ENCODE assay signal across 25 cellular contexts in genomic region chr20:44640522-44640921, GRCh38. TPM values are rescaled to one million over a fixed set of nuclear protein-coding genes. Genes with fewer than 3 reads are reported as not detected.
DNase-seq lines count a peak whose midpoint lies in the region; ATAC-seq and FAIRE-seq lines count a peak whose summit lies in the region.
"Had no signal": no experiment of that assay in that cellular context is flagged by ENCODE, and none has a peak within 500 bp of the region (broad histone marks: within the 10 kb centered on the region; RNA-seq: fewer than 3 reads in every experiment).

No MANE protein-coding gene starts in this region.

- peak overlapping the region in 6 of 7 donors; percentile 29 to 94 (median 58) for H3K27ac Mint-ChIP-seq in CD4-positive, alpha-beta memory T cell
- peak overlapping the region; percentile 85 for H3K27ac Mint-ChIP-seq in activated T-helper 17 cell treated with anti-CD3 and anti-CD28 coated beads, Interleukin-2, amount 50 U/mL, for 72 hours
- H3K27ac Mint-ChIP-seq in naive thymus-derived CD8-positive, alpha-beta T cell, result peak overlapping the region in 6 of 10 donors; percentile 25 to 100 (median 54)
- H3K27ac Mint-ChIP-seq in activated naive CD4-positive, alpha-beta T cell treated with anti-CD3 and anti-CD28 coated beads, Interleukin-2, amount 10 ng/mL, durations not matched to agents 7 days and 5 days, result no peak overlapping the region
- H3K27ac Mint-ChIP-seq: type B pancreatic cell had no signal

- peaks cover 38 to 65% (median 51%) of the 10 kb centered on the region in 4 donors for H3K4me1 Mint-ChIP-seq in CD4-positive, alpha-beta memory T cell
- H3K4me1 Mint-ChIP-seq in activated T-helper 17 cell treated with anti-CD3 and anti-CD28 coated beads, Interleukin-2, amount 50 U/mL, for 72 hours, result peaks cover 35% of the 10 kb centered on the region
- H3K4me1 Mint-ChIP-seq in naive thymus-derived CD8-positive, alpha-beta T cell, result peaks cover 39 to 59% (median 53%) of the 10 kb centered on the region in 4 donors
- H3K4me1 Mint-ChIP-seq in activated naive CD4-positive, alpha-beta T cell treated with anti-CD3 and anti-CD28 coated beads, Interleukin-2, amount 10 ng/mL, durations not matched to agents 7 days and 5 days, result peaks cover 57% of the 10 kb centered on the region

- no peak for FAIRE-seq in frontal cortex (lab: Jason Lieb, UNC)
- FAIRE-seq: GM18507 had no signal

- intact Hi-C loops in CD4-positive, alpha-beta memory T cell (cut with micrococcal nuclease), result loop anchor here (10.0 kb wide), 1 partner anchor 426 kb away; the partner anchor contains the start of gene OSER1

- H3K36me3 ChIP-seq in CD4-positive, alpha-beta memory T cell (ENCODE audit: insufficient read depth, low read length), result peaks cover 6% of the 10 kb centered on the region
- peaks cover 92% of the 10 kb centered on the region for H3K36me3 ChIP-seq in KOPT-K1 (ENCODE audit: insufficient read depth, low read length)
- H3K36me3 ChIP-seq: SJCRH30 had no signal

- H3K36me3 Mint-ChIP-seq in CD4-positive, alpha-beta memory T cell, result peaks cover 28 to 30% of the 10 kb centered on the region in 2 donors
- peaks cover 19% of the 10 kb centered on the region for H3K36me3 Mint-ChIP-seq in activated T-helper 17 cell treated with anti-CD3 and anti-CD28 coated beads, Interleukin-2, amount 50 U/mL, for 72 hours (ENCODE audit: low read depth)
- H3K36me3 Mint-ChIP-seq in naive thymus-derived CD8-positive, alpha-beta T cell, result peaks cover 4 to 33% (median 25%) of the 10 kb centered on the region in 3 donors
- peaks cover 58% of the 10 kb centered on the region for H3K36me3 Mint-ChIP-seq in activated naive CD4-positive, alpha-beta T cell treated with anti-CD3 and anti-CD28 coated beads, Interleukin-2, amount 10 ng/mL, durations not matched to agents 7 days and 5 days

- H3K27me3 Mint-ChIP-seq in CD4-positive, alpha-beta memory T cell, result no peaks in the 10 kb centered on the region
- H3K27me3 Mint-ChIP-seq in activated T-helper 17 cell treated with anti-CD3 and anti-CD28 coated beads, Interleukin-2, amount 50 U/mL, for 72 hours, result no peaks in the 10 kb centered on the region
- H3K27me3 Mint-ChIP-seq in naive thymus-derived CD8-positive, alpha-beta T cell, result no peaks in the 10 kb centered on the region
- no peaks in the 10 kb centered on the region for H3K27me3 Mint-ChIP-seq in activated naive CD4-positive, alpha-beta T cell treated with anti-CD3 and anti-CD28 coated beads, Interleukin-2, amount 10 ng/mL, durations not matched to agents 7 days and 5 days
- H3K27me3 Mint-ChIP-seq: activated CD8-positive, alpha-beta memory T cell treated with anti-CD3 and anti-CD28 coated beads, Interleukin-2, amount 10 ng/mL, durations not matched to agents 7 days and 5 days; dendritic cell treated with granulocyte-macrophage colony-stimulating factor and Interleukin-4, amounts not matched to agents 40 ng/mL and 50 ng/mL, for 4 days; type B pancreatic cell had no signal

- no peak overlapping the region for H3K27ac ChIP-seq in CD4-positive, alpha-beta memory T cell (ENCODE audit: low read depth, low read length)
- H3K27ac ChIP-seq in KOPT-K1 (ENCODE audit: low read depth, low read length, poor library complexity, severe bottlenecking), result peak overlapping the region; percentile 95
- H3K27ac ChIP-seq: PC-9, SJCRH30 had no signal

- no peak for DNase-seq in CD4-positive, alpha-beta memory T cell
- no peak for DNase-seq in naive thymus-derived CD8-positive, alpha-beta T cell
- DNase-seq in ureter (ENCODE audit: low spot score), result no peak
- no peak for DNase-seq in activated naive CD4-positive, alpha-beta T cell treated with anti-CD3 and anti-CD28 coated beads, Interleukin-2, amount 10 ng/mL, durations not matched to agents 7 days and 5 days
- DNase-seq in frontal cortex (ENCODE audit: low spot score in 2 of 2), result no peak
- DNase-seq: activated CD8-positive, alpha-beta memory T cell treated with anti-CD3 and anti-CD28 coated beads, Interleukin-2, amount 10 ng/mL, durations not matched to agents 7 days and 5 days; amniotic stem cell; Calu3; EL; heart right ventricle; IMR-90; left ventricle myocardium superior; MG63; mucosa of descending colon; NCI-H1436 treated with DMSO at 0.1 percent for 48 hours; PC-9; SJCRH30; stimulated activated CD4-positive, alpha-beta T cell treated with anti-CD3 and anti-CD28 coated beads, Interleukin-4, amount 100 ng/mL, for 4 hours; T-helper 9 cell had no signal

- peaks cover 49% of the 10 kb centered on the region for H3K4me1 ChIP-seq in CD4-positive, alpha-beta memory T cell (ENCODE audit: insufficient read depth, low read length)

- no peak overlapping the region for H3K4me3 ChIP-seq in CD4-positive, alpha-beta memory T cell (ENCODE audit: low read length in 2 of 2)
- H3K4me3 ChIP-seq: heart right ventricle, MG63, mucosa of descending colon, PC-9, SJCRH30 had no signal

- no peak overlapping the region for H3K4me3 Mint-ChIP-seq in CD4-positive, alpha-beta memory T cell
- H3K4me3 Mint-ChIP-seq in activated T-helper 17 cell treated with anti-CD3 and anti-CD28 coated beads, Interleukin-2, amount 50 U/mL, for 72 hours, result no peak overlapping the region
- peak overlapping the region in 1 of 10 donors; percentile 4 for H3K4me3 Mint-ChIP-seq in naive thymus-derived CD8-positive, alpha-beta T cell
- H3K4me3 Mint-ChIP-seq in activated naive CD4-positive, alpha-beta T cell treated with anti-CD3 and anti-CD28 coated beads, Interleukin-2, amount 10 ng/mL, durations not matched to agents 7 days and 5 days, result no peak overlapping the region
- H3K4me3 Mint-ChIP-seq: activated CD8-positive, alpha-beta memory T cell treated with anti-CD3 and anti-CD28 coated beads, Interleukin-2, amount 10 ng/mL, durations not matched to agents 7 days and 5 days; dendritic cell treated with granulocyte-macrophage colony-stimulating factor and Interleukin-4, amounts not matched to agents 40 ng/mL and 50 ng/mL, for 4 days; type B pancreatic cell had no signal

- POLR2A ChIA-PET in CD4-positive, alpha-beta memory T cell (lab: Charles Lee; ENCODE audit: partially characterized antibody), result interaction anchor here (0.7 to 1.0 kb wide), 2 partner anchors 22 to 30 kb away, joined by 3 read pairs; no protein-coding TSS in a partner anchor
- POLR2A ChIA-PET in naive thymus-derived CD8-positive, alpha-beta T cell (lab: Charles Lee), result interaction anchor here (1.0 kb wide), 1 partner anchor 23 kb away, joined by 3 read pairs; no protein-coding TSS in a partner anchor

- CTCF ChIA-PET in CD4-positive, alpha-beta memory T cell (lab: Charles Lee; ENCODE audit: partially characterized antibody), result interaction anchor here (1.7 kb wide), 1 partner anchor 22 kb away, joined by 5 read pairs; no protein-coding TSS in a partner anchor
- CTCF ChIA-PET in activated naive CD4-positive, alpha-beta T cell treated with anti-CD3 and anti-CD28 coated beads, Interleukin-2, amount 10 ng/mL, durations not matched to agents 7 days and 5 days (lab: Charles Lee), result no interaction called here

- ATAC-seq in activated T-helper 17 cell treated with anti-CD3 and anti-CD28 coated beads, Interleukin-2, amount 50 U/mL, for 72 hours (replicated peaks), result no peak
- ATAC-seq in naive thymus-derived CD8-positive, alpha-beta T cell, result no peak
- ATAC-seq: activated CD4-positive, CD25-positive, alpha-beta regulatory T cell treated with anti-CD3 and anti-CD28 coated beads, Interleukin-2, amount 50 U/mL, for 24 hours; activated CD8-positive, alpha-beta memory T cell treated with anti-CD3 and anti-CD28 coated beads, Interleukin-2, amount 10 ng/mL, durations not matched to agents 7 days and 5 days; heart right ventricle; left ventricle myocardium superior; mucosa of descending colon had no signal

- H3K9me3 Mint-ChIP-seq in CD4-positive, alpha-beta memory T cell, result peaks cover 0 to 4% (median 0%) of the 10 kb centered on the region in 8 donors
- H3K9me3 Mint-ChIP-seq in activated T-helper 17 cell treated with anti-CD3 and anti-CD28 coated beads, Interleukin-2, amount 50 U/mL, for 72 hours, result no peaks in the 10 kb centered on the region
- H3K9me3 Mint-ChIP-seq in naive thymus-derived CD8-positive, alpha-beta T cell, result no peaks in the 10 kb centered on the region
- peaks cover 7% of the 10 kb centered on the region for H3K9me3 Mint-ChIP-seq in activated naive CD4-positive, alpha-beta T cell treated with anti-CD3 and anti-CD28 coated beads, Interleukin-2, amount 10 ng/mL, durations not matched to agents 7 days and 5 days
- H3K9me3 Mint-ChIP-seq: type B pancreatic cell had no signal

- no peaks in the 10 kb centered on the region for H3K9me3 ChIP-seq in CD4-positive, alpha-beta memory T cell (ENCODE audit: control insufficient read depth in 1 of 2, low read length in 2 of 2)
- no peaks in the 10 kb centered on the region for H3K9me3 ChIP-seq in KOPT-K1 (ENCODE audit: insufficient read depth, low read length, poor library complexity, severe bottlenecking)
- H3K9me3 ChIP-seq: MG63, mucosa of descending colon, SJCRH30 had no signal

- no peaks in the 10 kb centered on the region for H3K27me3 ChIP-seq in CD4-positive, alpha-beta memory T cell (ENCODE audit: insufficient read depth, low read length)
- H3K27me3 ChIP-seq: heart right ventricle, MG63, SJCRH30 had no signal

RNA-seq across cellular contexts. Expression of gene ADA, which starts 11.0 kb away (rescaled TPM):
- 10 to 100 TPM; 28.4 to 31.0 TPM for total RNA-seq in CD4-positive, alpha-beta memory T cell
- 10 to 100 TPM; 48.6 to 64.3 TPM for polyA plus RNA-seq in CD4-positive, alpha-beta memory T cell
- total RNA-seq in activated T-helper 17 cell treated with anti-CD3 and anti-CD28 coated beads, Interleukin-2, amount 50 U/mL, for 72 hours, result 10 to 100 TPM; 30.4 to 32.5 TPM
- 10 to 100 TPM; 24.1 to 24.2 TPM for total RNA-seq in naive thymus-derived CD8-positive, alpha-beta T cell
- 10 to 100 TPM; 31.2 to 47.1 (median 38.2) TPM for polyA plus RNA-seq in naive thymus-derived CD8-positive, alpha-beta T cell
- total RNA-seq in ureter (3.6 TPM), frontal cortex (2.4 TPM)

RNA-seq across cellular contexts. Expression of gene PKIG, which starts 58.1 kb away (rescaled TPM):
- total RNA-seq in CD4-positive, alpha-beta memory T cell, result 1 to 10 TPM in 1 of 2 experiments, under 1 TPM in 1; 0.36 to 1.1 TPM
- polyA plus RNA-seq in CD4-positive, alpha-beta memory T cell, result 1 to 10 TPM in 1 of 2 donors, under 1 TPM in 1; 0.71 to 1.1 TPM
- total RNA-seq in activated T-helper 17 cell treated with anti-CD3 and anti-CD28 coated beads, Interleukin-2, amount 50 U/mL, for 72 hours, result 10 to 100 TPM in 1 of 2 donors, 1 to 10 TPM in 1; 4.4 to 11.9 TPM
- total RNA-seq in naive thymus-derived CD8-positive, alpha-beta T cell, result 1 to 10 TPM; 8.2 to 9.0 TPM
- 1 to 10 TPM; 6.1 to 8.1 (median 6.4) TPM for polyA plus RNA-seq in naive thymus-derived CD8-positive, alpha-beta T cell
- 95.0 TPM for total RNA-seq in ureter
- 32.2 TPM for total RNA-seq in frontal cortex
